27 cellular contexts compared by ENCODE assay signal in genomic region chr9:92613268-92614122, GRCh38.
"Had no signal": no experiment of that assay in that cellular context is flagged by ENCODE, and none has a peak within 500 bp of the region (broad histone marks: within the 10 kb centered on the region; RNA-seq: fewer than 3 reads in every experiment).

No MANE protein-coding gene starts in this region.

- H3K4me1 ChIP-seq: foreskin keratinocyte had no signal

- H3K4me3 ChIP-seq: heart right ventricle, lung, mucosa of descending colon, ovary, spleen, upper lobe of right lung had no signal

- H3K27ac Mint-ChIP-seq: activated CD8-positive, alpha-beta T cell treated with anti-CD3 and anti-CD28 coated beads for 36 hours; activated naive CD4-positive, alpha-beta T cell treated with anti-CD3 and anti-CD28 coated beads, Interleukin-2, amount 50 U/mL, for 24 hours; activated T-helper 17 cell treated with anti-CD3 and anti-CD28 coated beads, Interleukin-2, amount 50 U/mL, for 72 hours; progenitor cell of endocrine pancreas; T-helper 1 cell treated with Interleukin-12 subunit alpha and Interleukin-12 subunit beta and Interleukin-4 antibody, amounts not matched to agents 30 μg/mL and 1 μg/mL, for 36 hours had no signal

- H3K4me3 Mint-ChIP-seq: activated CD8-positive, alpha-beta T cell treated with anti-CD3 and anti-CD28 coated beads for 36 hours; activated naive CD4-positive, alpha-beta T cell treated with anti-CD3 and anti-CD28 coated beads, Interleukin-2, amount 50 U/mL, for 24 hours; activated T-cell treated with anti-CD3 and anti-CD28 coated beads, Interleukin-2, amount 50 U/mL, for 4 hours; activated T-helper 17 cell treated with anti-CD3 and anti-CD28 coated beads, Interleukin-2, amount 50 U/mL, for 72 hours; central memory CD8-positive, alpha-beta T cell; effector memory CD8-positive, alpha-beta T cell; nephron; T-helper 1 cell treated with Interleukin-12 subunit alpha and Interleukin-12 subunit beta and Interleukin-4 antibody, amounts not matched to agents 30 μg/mL and 1 μg/mL, for 36 hours had no signal

- DNase-seq: activated CD4-positive, alpha-beta T cell treated with anti-CD3 and anti-CD28 coated beads, Interleukin-2, amount 50 U/mL, for 1 hour; activated CD8-positive, alpha-beta T cell treated with anti-CD3 and anti-CD28 coated beads for 36 hours; activated gamma-delta T cell treated with Interleukin-2 at 50 U/mL for 16 hours; activated T-cell treated with anti-CD3 and anti-CD28 coated beads, Interleukin-2, amount 50 U/mL, for 4 hours; effector memory CD8-positive, alpha-beta T cell; erythroblast; foreskin keratinocyte; heart right ventricle; mesendoderm; mucosa of descending colon; SK-N-SH; spleen; stimulated activated naive CD4-positive, alpha-beta T cell treated with Interleukin-2 at 50 U/mL for 16 hours; SW 1271; T1000; upper lobe of right lung; WERI-Rb-1 had no signal

- H3K9me3 Mint-ChIP-seq: activated CD8-positive, alpha-beta T cell treated with anti-CD3 and anti-CD28 coated beads for 36 hours; activated naive CD4-positive, alpha-beta T cell treated with anti-CD3 and anti-CD28 coated beads, Interleukin-2, amount 50 U/mL, for 24 hours; activated T-cell treated with anti-CD3 and anti-CD28 coated beads, Interleukin-2, amount 50 U/mL, for 4 hours; activated T-helper 17 cell treated with anti-CD3 and anti-CD28 coated beads, Interleukin-2, amount 50 U/mL, for 72 hours; central memory CD8-positive, alpha-beta T cell; effector memory CD8-positive, alpha-beta T cell; nephron; T-helper 1 cell treated with Interleukin-12 subunit alpha and Interleukin-12 subunit beta and Interleukin-4 antibody, amounts not matched to agents 30 μg/mL and 1 μg/mL, for 36 hours had no signal

- H3K27me3 Mint-ChIP-seq: activated CD8-positive, alpha-beta T cell treated with anti-CD3 and anti-CD28 coated beads for 36 hours; activated naive CD4-positive, alpha-beta T cell treated with anti-CD3 and anti-CD28 coated beads, Interleukin-2, amount 50 U/mL, for 24 hours; activated T-helper 17 cell treated with anti-CD3 and anti-CD28 coated beads, Interleukin-2, amount 50 U/mL, for 72 hours; central memory CD8-positive, alpha-beta T cell; effector memory CD8-positive, alpha-beta T cell; progenitor cell of endocrine pancreas had no signal

- H3K36me3 ChIP-seq: ovary had no signal

- ATAC-seq: activated CD4-positive, CD25-positive, alpha-beta regulatory T cell treated with anti-CD3 and anti-CD28 coated beads, Interleukin-2, amount 50 U/mL, for 24 hours; activated CD8-positive, alpha-beta T cell treated with anti-CD3 and anti-CD28 coated beads for 36 hours; activated T-cell treated with anti-CD3 and anti-CD28 coated beads, Interleukin-2, amount 50 U/mL, for 4 hours; activated T-helper 17 cell treated with anti-CD3 and anti-CD28 coated beads, Interleukin-2, amount 50 U/mL, for 72 hours; effector memory CD8-positive, alpha-beta T cell; foreskin keratinocyte; heart right ventricle; mucosa of descending colon; upper lobe of right lung had no signal

- H3K27me3 ChIP-seq: foreskin keratinocyte, heart right ventricle, neutrophil, ovary, spleen, upper lobe of right lung had no signal

- H3K4me1 Mint-ChIP-seq: activated naive CD4-positive, alpha-beta T cell treated with anti-CD3 and anti-CD28 coated beads, Interleukin-2, amount 50 U/mL, for 24 hours; activated T-helper 17 cell treated with anti-CD3 and anti-CD28 coated beads, Interleukin-2, amount 50 U/mL, for 72 hours; central memory CD8-positive, alpha-beta T cell had no signal

- H3K9me3 ChIP-seq: heart right ventricle, mucosa of descending colon, neutrophil, ovary, SK-N-SH, spleen, upper lobe of right lung had no signal

- H3K27ac ChIP-seq: neutrophil, spleen, WERI-Rb-1 had no signal
